19 cellular contexts compared by ENCODE assay signal in the genomic region with DNA sequence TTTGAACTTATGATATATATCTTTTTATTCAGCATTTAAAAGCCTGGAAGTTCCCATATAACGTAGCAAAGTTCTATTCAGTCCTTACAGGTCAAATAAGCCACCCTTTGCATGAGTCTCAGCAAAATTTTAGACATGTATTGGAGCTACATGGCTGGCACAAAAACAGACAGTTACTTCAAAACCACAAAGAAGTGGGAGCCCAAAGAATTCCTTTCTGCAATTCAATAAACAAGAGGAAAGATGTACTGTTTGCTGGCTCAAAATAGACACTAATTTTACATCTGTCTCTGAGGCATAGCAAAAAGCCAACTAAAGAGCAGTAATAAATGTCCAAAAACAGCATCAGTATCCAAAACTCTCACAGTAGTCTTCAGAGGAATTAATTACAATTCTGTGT.
DNase-seq lines count a peak whose midpoint lies in the region; ATAC-seq and TF ChIP-seq lines count a peak whose summit lies in the region.
"Had no signal": no experiment of that assay in that cellular context is flagged by ENCODE, and none has a peak within 500 bp of the region (broad histone marks: within the 10 kb centered on the region; RNA-seq: fewer than 3 reads in every experiment).

No MANE protein-coding gene starts in this region.

- peak overlapping the region; percentile 76; the same call in 1 of the 2 replicates for H3K4me2 ChIP-seq in OCI-LY1 (ENCODE audit: low read length)
- peak overlapping the region; percentile 75 for H3K4me2 ChIP-seq in smooth muscle cell
- H3K4me2 ChIP-seq: A549 had no signal

- peaks cover 70% of the 10 kb centered on the region for H3K4me1 ChIP-seq in OCI-LY1 (ENCODE audit: insufficient read depth, low read length, severe bottlenecking)
- H3K4me1 ChIP-seq in smooth muscle cell (ENCODE audit: low read depth) = peaks cover 44% of the 10 kb centered on the region
- H3K4me1 ChIP-seq in CD8-positive, alpha-beta memory T cell (ENCODE audit: insufficient read depth, low read length) = no peaks in the 10 kb centered on the region

- DNase-seq in AG10803 (ENCODE audit: low read depth) = peak; percentile 65
- DNase-seq in fibroblast of gingiva (ENCODE audit: low read depth) = peak; percentile 29
- no peak for DNase-seq in smooth muscle cell (lab: John Stamatoyannopoulos, UW; ENCODE audit: unreplicated experiment)
- DNase-seq in CD8-positive, alpha-beta memory T cell = no peak
- no peak for DNase-seq in KG1 (lab: John Stamatoyannopoulos, UW)
- DNase-seq in activated T-cell treated with anti-CD3 and anti-CD28 coated beads, Interleukin-2, amount 50 U/mL, for 4 hours = no peak
- no peak for DNase-seq in DMS 273 (lab: John Stamatoyannopoulos, UW; ENCODE audit: unreplicated experiment)
- DNase-seq: AML-193; Calu3; CD4-positive, CD25-positive, alpha-beta regulatory T cell; DMS79 treated with DMSO at 0.1 percent for 48 hours; GDM1; GOT3; MG63; NCI-H1092 treated with DMSO at 0.1 percent for 48 hours; NCI-H1694 treated with DMSO at 0.1 percent for 48 hours; NCI-H774 had no signal

- H3K9me3 Mint-ChIP-seq in CD8-positive, alpha-beta memory T cell = no peaks in the 10 kb centered on the region
- no peaks in the 10 kb centered on the region for H3K9me3 Mint-ChIP-seq in activated T-cell treated with anti-CD3 and anti-CD28 coated beads, Interleukin-2, amount 50 U/mL, for 4 hours
- H3K9me3 Mint-ChIP-seq: CD4-positive, CD25-positive, alpha-beta regulatory T cell had no signal

- H4K20me1 ChIP-seq in OCI-LY1 (ENCODE audit: insufficient read depth, low read length) (no peaks in the 10 kb centered on the region), smooth muscle cell (ENCODE audit: low read depth) (peaks cover 93% of the 10 kb centered on the region)

- H3K79me2 ChIP-seq in OCI-LY1 (ENCODE audit: insufficient read depth, low read length) (0 out of 2 replicates have a peak, but pooled peaks cover 11% of the 10 kb centered on the region), smooth muscle cell (ENCODE audit: low read depth) (peaks cover 92% of the 10 kb centered on the region)

- WGBS in smooth muscle cell (ENCODE audit: low lambda C conversion rate) = 57% methylated on average over 1 of the region's 1 CpG

- POLR2A ChIA-PET in CD8-positive, alpha-beta memory T cell (lab: Charles Lee) = no interaction called here

- H3K4me3 ChIP-seq in AG10803 (ENCODE audit: low read length) (no peak overlapping the region), OCI-LY1 (ENCODE audit: low read depth, low read length, poor library complexity, severe bottlenecking) (no peak overlapping the region), smooth muscle cell (no peak overlapping the region)
- no peak overlapping the region for H3K4me3 ChIP-seq in CD8-positive, alpha-beta memory T cell (ENCODE audit: low read length)
- H3K4me3 ChIP-seq: A549, MG63 had no signal

- no peak overlapping the region for H3K27ac Mint-ChIP-seq in CD8-positive, alpha-beta memory T cell
- H3K27ac Mint-ChIP-seq: CD4-positive, CD25-positive, alpha-beta regulatory T cell had no signal

- H2AFZ ChIP-seq in OCI-LY1 (ENCODE audit: low read length) = no peak overlapping the region
- no peak overlapping the region for H2AFZ ChIP-seq in smooth muscle cell (ENCODE audit: low read depth)

- TF ChIP-seq CTCF in AG10803 (conservative IDR thresholded peaks at IDR 0.05; ENCODE audit: low read length) (no peak), OCI-LY1 (IDR thresholded peaks at IDR 0.05; ENCODE audit: low read length) (no peak), smooth muscle cell (IDR thresholded peaks at IDR 0.05; ENCODE audit: borderline replicate concordance, insufficient read depth, poor library complexity, severe bottlenecking) (no peak)

- H3K4me1 Mint-ChIP-seq in CD8-positive, alpha-beta memory T cell = peaks cover 0 to 26% (median 20%) of the 10 kb centered on the region in 3 donors
- H3K4me1 Mint-ChIP-seq in activated T-cell treated with anti-CD3 and anti-CD28 coated beads, Interleukin-2, amount 50 U/mL, for 4 hours (ENCODE audit: low read depth) = peaks cover 6% of the 10 kb centered on the region
- H3K4me1 Mint-ChIP-seq: CD4-positive, CD25-positive, alpha-beta regulatory T cell had no signal

- no peaks in the 10 kb centered on the region for H3K27me3 Mint-ChIP-seq in CD8-positive, alpha-beta memory T cell
- H3K27me3 Mint-ChIP-seq in activated T-cell treated with anti-CD3 and anti-CD28 coated beads, Interleukin-2, amount 50 U/mL, for 4 hours (ENCODE audit: low read depth) = no peaks in the 10 kb centered on the region

- no peak overlapping the region for H3K4me3 Mint-ChIP-seq in CD8-positive, alpha-beta memory T cell
- H3K4me3 Mint-ChIP-seq in activated T-cell treated with anti-CD3 and anti-CD28 coated beads, Interleukin-2, amount 50 U/mL, for 4 hours = no peak overlapping the region
- H3K4me3 Mint-ChIP-seq: CD4-positive, CD25-positive, alpha-beta regulatory T cell had no signal

- H3K9ac ChIP-seq in OCI-LY1 (ENCODE audit: low read length) (no peak overlapping the region; the same call in 1 of the 2 replicates), smooth muscle cell (ENCODE audit: low read depth) (no peak overlapping the region)

- no peaks in the 10 kb centered on the region for H3K9me2 ChIP-seq in OCI-LY1 (ENCODE audit: low read depth, low read length)

- peaks cover 24% of the 10 kb centered on the region for H3K36me3 ChIP-seq in OCI-LY1 (ENCODE audit: insufficient read depth, low read length)
- peaks cover 6% of the 10 kb centered on the region for H3K36me3 ChIP-seq in smooth muscle cell (ENCODE audit: low read depth)
- no peaks in the 10 kb centered on the region for H3K36me3 ChIP-seq in CD8-positive, alpha-beta memory T cell (ENCODE audit: insufficient read depth, low read length)

- CTCF ChIA-PET in CD8-positive, alpha-beta memory T cell (lab: Charles Lee) = no interaction called here

- no peaks in the 10 kb centered on the region for H3F3A ChIP-seq in OCI-LY1 (ENCODE audit: insufficient read depth, low read length)
- H3F3A ChIP-seq in smooth muscle cell (ENCODE audit: low read depth) = peaks cover 29% of the 10 kb centered on the region

- H3K9me3 ChIP-seq in OCI-LY1 (ENCODE audit: low read length) (no peaks in the 10 kb centered on the region), smooth muscle cell (replicated peaks; ENCODE audit: low read depth) (no peaks in the 10 kb centered on the region)
- no peaks in the 10 kb centered on the region for H3K9me3 ChIP-seq in CD8-positive, alpha-beta memory T cell (ENCODE audit: low read length)
- H3K9me3 ChIP-seq: A549, MG63 had no signal

- H3K27me3 ChIP-seq in OCI-LY1 (ENCODE audit: insufficient read depth, low read length) = no peaks in the 10 kb centered on the region
- no peaks in the 10 kb centered on the region for H3K27me3 ChIP-seq in smooth muscle cell (ENCODE audit: low read depth)
- no peaks in the 10 kb centered on the region for H3K27me3 ChIP-seq in CD8-positive, alpha-beta memory T cell (ENCODE audit: insufficient read depth, low read length, poor library complexity, severe bottlenecking)
- H3K27me3 ChIP-seq: MG63 had no signal

- H3K36me3 Mint-ChIP-seq in CD8-positive, alpha-beta memory T cell = peaks cover 2 to 18% (median 9%) of the 10 kb centered on the region in 3 donors
- peaks cover 4% of the 10 kb centered on the region for H3K36me3 Mint-ChIP-seq in activated T-cell treated with anti-CD3 and anti-CD28 coated beads, Interleukin-2, amount 50 U/mL, for 4 hours (ENCODE audit: insufficient read depth)
- H3K36me3 Mint-ChIP-seq: CD4-positive, CD25-positive, alpha-beta regulatory T cell had no signal

- no peak for ATAC-seq in activated T-cell treated with anti-CD3 and anti-CD28 coated beads, Interleukin-2, amount 50 U/mL, for 4 hours
- ATAC-seq: A549 had no signal

- H3K27ac ChIP-seq in OCI-LY1 (ENCODE audit: low read depth, low read length, poor library complexity, severe bottlenecking) (peak overlapping the region; percentile 94), smooth muscle cell (ENCODE audit: low read depth) (peak overlapping the region; percentile 93)
- H3K27ac ChIP-seq in CD8-positive, alpha-beta memory T cell (ENCODE audit: low read depth, low read length) = no peak overlapping the region
- H3K27ac ChIP-seq: A549 had no signal

Comparison
In these comparisons a context has a peak if more than half of its experiments do, and no peak if none do; other contexts are left out.
1. DNase-seq: peak in AG10803 (single experiment) and fibroblast of gingiva (single experiment); none in smooth muscle cell (single experiment), CD8-positive, alpha-beta memory T cell (0 of 5), KG1 (single experiment), activated T-cell treated with anti-CD3 and anti-CD28 coated beads, Interleukin-2, amount 50 U/mL, for 4 hours (single experiment) and DMS 273 (single experiment).